8 cellular contexts compared by ENCODE assay signal in the genomic region with DNA sequence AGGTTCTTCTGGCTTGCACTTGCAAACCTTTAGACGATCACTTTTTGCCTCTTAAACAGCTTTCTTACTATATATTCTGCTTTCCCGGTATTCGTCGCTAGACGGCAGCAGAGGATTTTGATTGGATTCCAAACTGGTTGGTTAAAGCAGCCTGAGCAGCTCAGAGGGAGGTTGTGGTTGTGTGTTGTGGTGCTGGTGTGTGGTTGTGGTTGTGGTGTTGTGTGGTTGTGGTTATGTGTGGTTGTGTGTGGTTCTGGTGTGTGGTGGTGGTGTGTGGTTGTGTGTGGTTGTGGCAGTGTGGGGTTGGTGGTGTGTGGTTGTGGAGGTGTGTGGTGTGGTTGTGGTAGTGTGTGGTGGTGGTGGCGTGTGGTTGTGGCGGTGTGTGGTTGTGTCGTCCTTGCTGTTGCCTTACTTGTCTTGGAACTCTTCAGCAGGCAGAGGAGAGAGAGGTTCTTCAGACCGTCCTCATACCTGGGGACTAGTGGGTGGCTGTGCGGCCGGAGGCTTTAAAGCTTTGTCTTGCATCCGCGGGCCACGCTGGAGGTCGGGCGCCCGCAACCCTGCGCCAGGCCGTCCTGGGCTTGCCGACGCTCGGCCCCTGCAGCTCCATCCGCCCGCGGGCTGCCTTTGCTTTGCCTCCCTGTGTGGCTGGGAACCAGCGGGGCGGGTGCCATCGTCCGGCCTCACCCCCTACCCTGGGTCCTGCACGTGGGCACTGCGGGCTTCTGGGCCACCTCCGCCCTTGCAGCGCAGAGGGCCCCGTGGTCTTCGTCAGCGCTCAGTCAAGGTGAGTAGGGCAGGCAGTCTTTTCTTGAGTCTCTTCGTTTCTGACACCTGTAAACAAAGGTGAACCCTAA.
DNase-seq lines count a peak whose midpoint lies in the region; ATAC-seq and TF ChIP-seq lines count a peak whose summit lies in the region.

No MANE protein-coding gene starts in this region.

- TF ChIP-seq POLR2A in esophagus squamous epithelium (IDR thresholded peaks at IDR 0.05): no peak

- H3K4me3 ChIP-seq in esophagus squamous epithelium (no peak overlapping the region), neural cell (ENCODE audit: low read length) (no peak overlapping the region)

- no peaks in the 10 kb centered on the region for H3K27me3 Mint-ChIP-seq in activated naive CD4-positive, alpha-beta T cell treated with anti-CD3 and anti-CD28 coated beads, Interleukin-2, amount 10 ng/mL, durations not matched to agents 7 days and 5 days

- ATAC-seq in GM18517 (IDR thresholded peaks at IDR 0.05; ENCODE audit: unreplicated experiment): no peak
- ATAC-seq in GM21515 (IDR thresholded peaks at IDR 0.05; ENCODE audit: unreplicated experiment): no peak

- peaks cover 1% of the 10 kb centered on the region for H3K36me3 Mint-ChIP-seq in activated naive CD4-positive, alpha-beta T cell treated with anti-CD3 and anti-CD28 coated beads, Interleukin-2, amount 10 ng/mL, durations not matched to agents 7 days and 5 days

- intact Hi-C loops in esophagus squamous epithelium (cut with DNase I): loop anchor here (10.0 kb wide), 2 partner anchors 104 to 254 kb away; no protein-coding TSS in a partner anchor

- H3K9me3 Mint-ChIP-seq in activated naive CD4-positive, alpha-beta T cell treated with anti-CD3 and anti-CD28 coated beads, Interleukin-2, amount 10 ng/mL, durations not matched to agents 7 days and 5 days: peaks cover 2% of the 10 kb centered on the region

- H3K27ac ChIP-seq in esophagus squamous epithelium (no peak overlapping the region), neural cell (ENCODE audit: low read length) (no peak overlapping the region)

- CTCF ChIA-PET in activated naive CD4-positive, alpha-beta T cell treated with anti-CD3 and anti-CD28 coated beads, Interleukin-2, amount 10 ng/mL, durations not matched to agents 7 days and 5 days (lab: Charles Lee): interaction anchor here (1.0 kb wide), 1 partner anchor 646 kb away, joined by 8 read pairs; a partner anchor contains a TSS

- H3K79me2 ChIP-seq in neural cell (replicated peaks; ENCODE audit: insufficient read depth, low read length): no peaks in the 10 kb centered on the region

- TF ChIP-seq CTCF in esophagus squamous epithelium (IDR thresholded peaks at IDR 0.05): peak; percentile 19 to 83 (median 56)
- peak; percentile 58 for TF ChIP-seq CTCF in neural cell (IDR thresholded peaks at IDR 0.05; ENCODE audit: poor library complexity, severe bottlenecking)

- no peak overlapping the region for H2AFZ ChIP-seq in neural cell (ENCODE audit: low read depth, low read length)

- H3K27me3 ChIP-seq in esophagus squamous epithelium (no peaks in the 10 kb centered on the region), neural cell (ENCODE audit: insufficient read depth, low read depth, low read length) (no peaks in the 10 kb centered on the region)

- peak; percentile 63 for TF ChIP-seq RAD21 in neural cell (conservative IDR thresholded peaks at IDR 0.05)

- H3K4me2 ChIP-seq in neural cell (ENCODE audit: low read length): no peak overlapping the region

- H3K9ac ChIP-seq in neural cell (ENCODE audit: low read length): no peak overlapping the region

- H3K36me3 ChIP-seq in esophagus squamous epithelium: no peaks in the 10 kb centered on the region
- no peaks in the 10 kb centered on the region for H3K36me3 ChIP-seq in neural cell (ENCODE audit: insufficient read depth, low read length)

- no peaks in the 10 kb centered on the region for H3K9me2 ChIP-seq in neural cell (ENCODE audit: insufficient read depth, low read length)

- no peak for TF ChIP-seq EP300 in neural cell (conservative IDR thresholded peaks at IDR 0.05; ENCODE audit: poor library complexity, severe bottlenecking)

- H3K9me3 ChIP-seq in esophagus squamous epithelium (no peaks in the 10 kb centered on the region), neural cell (ENCODE audit: low read length) (peaks cover 9% of the 10 kb centered on the region)

- peak; percentile 36 for DNase-seq in activated naive CD4-positive, alpha-beta T cell treated with anti-CD3 and anti-CD28 coated beads, Interleukin-2, amount 10 ng/mL, durations not matched to agents 7 days and 5 days
- DNase-seq in activated naive CD4-positive, alpha-beta T cell (lab: John Stamatoyannopoulos, UW): no peak
- DNase-seq in NCI-H1048 (lab: John Stamatoyannopoulos, UW): peak; percentile 20
- DNase-seq in SW 1271 (lab: John Stamatoyannopoulos, UW): peak; percentile 1 to 42
- no peak for DNase-seq in esophagus squamous epithelium (lab: John Stamatoyannopoulos, UW)

- no peaks in the 10 kb centered on the region for H3K4me1 Mint-ChIP-seq in activated naive CD4-positive, alpha-beta T cell treated with anti-CD3 and anti-CD28 coated beads, Interleukin-2, amount 10 ng/mL, durations not matched to agents 7 days and 5 days

- whole genome bisulfite sequencing in esophagus squamous epithelium, 2 donors: 47 to 57% methylated on average over 16 to 21 of the region's 37 CpGs

- no peak overlapping the region for H3K27ac Mint-ChIP-seq in activated naive CD4-positive, alpha-beta T cell treated with anti-CD3 and anti-CD28 coated beads, Interleukin-2, amount 10 ng/mL, durations not matched to agents 7 days and 5 days

- no peaks in the 10 kb centered on the region for H4K20me1 ChIP-seq in neural cell (ENCODE audit: insufficient read depth)

- no peaks in the 10 kb centered on the region for H3K4me1 ChIP-seq in esophagus squamous epithelium

- no peaks in the 10 kb centered on the region for H3F3A ChIP-seq in neural cell (ENCODE audit: insufficient read depth, low read length, poor library complexity, severe bottlenecking)

- H3K4me3 Mint-ChIP-seq in activated naive CD4-positive, alpha-beta T cell treated with anti-CD3 and anti-CD28 coated beads, Interleukin-2, amount 10 ng/mL, durations not matched to agents 7 days and 5 days: no peak overlapping the region

TF ChIP-seq in neural cell, 6 proteins besides CTCF, POLR2A, EP300 and RAD21:
- TF ChIP-seq EZH2 (IDR thresholded peaks at IDR 0.05; ENCODE audit: borderline replicate concordance, insufficient read depth, low read length, poor library complexity, severe bottlenecking): no peak
- peak; percentile 58 for TF ChIP-seq SMC3 (conservative IDR thresholded peaks at IDR 0.05; ENCODE audit: poor library complexity)
TF ChIP-seq in neural cell: peak in this region for 1.

Comparison
In these comparisons a context has a peak if more than half of its experiments do, and no peak if none do; other contexts are left out.
1. DNase-seq: peak in activated naive CD4-positive, alpha-beta T cell treated with anti-CD3 and anti-CD28 coated beads, Interleukin-2, amount 10 ng/mL, durations not matched to agents 7 days and 5 days (single experiment), NCI-H1048 (single experiment) and SW 1271 (2 of 2); none in activated naive CD4-positive, alpha-beta T cell (0 of 4) and esophagus squamous epithelium (single experiment).